9 cellular contexts compared by ENCODE assay signal in genomic region chr1:45643341-45643740, GRCh38.
"Had no signal": no experiment of that assay in that cellular context is flagged by ENCODE, and none has a peak within 500 bp of the region (broad histone marks: within the 10 kb centered on the region; RNA-seq: fewer than 3 reads in every experiment).

No MANE protein-coding gene starts in this region.

- H3K4me3 ChIP-seq: cardiac muscle cell, SK-N-MC had no signal

- ATAC-seq: activated T-cell treated with anti-CD3 and anti-CD28 coated beads, Interleukin-2, amount 50 U/mL, for 4 hours had no signal

- H3K27ac Mint-ChIP-seq: activated naive CD8-positive, alpha-beta T cell treated with anti-CD3 and anti-CD28 coated beads, Interleukin-2, amount 10 ng/mL, durations not matched to agents 7 days and 5 days had no signal

- H3K27me3 ChIP-seq: cardiac muscle cell had no signal

- H3K4me3 Mint-ChIP-seq: activated naive CD8-positive, alpha-beta T cell treated with anti-CD3 and anti-CD28 coated beads, Interleukin-2, amount 10 ng/mL, durations not matched to agents 7 days and 5 days; activated T-cell treated with anti-CD3 and anti-CD28 coated beads, Interleukin-2, amount 50 U/mL, for 4 hours had no signal

- H3K27me3 Mint-ChIP-seq: activated naive CD8-positive, alpha-beta T cell treated with anti-CD3 and anti-CD28 coated beads, Interleukin-2, amount 10 ng/mL, durations not matched to agents 7 days and 5 days had no signal

- DNase-seq: activated gamma-delta T cell treated with Interleukin-2 at 50 U/mL for 16 hours; activated naive CD8-positive, alpha-beta T cell treated with anti-CD3 and anti-CD28 coated beads, Interleukin-2, amount 10 ng/mL, durations not matched to agents 7 days and 5 days; activated T-cell treated with anti-CD3 and anti-CD28 coated beads, Interleukin-2, amount 50 U/mL, for 4 hours; aorta; effector CD4-positive, alpha-beta T cell; islet precursor cell; mesendoderm had no signal

- H3K9me3 Mint-ChIP-seq: activated naive CD8-positive, alpha-beta T cell treated with anti-CD3 and anti-CD28 coated beads, Interleukin-2, amount 10 ng/mL, durations not matched to agents 7 days and 5 days; activated T-cell treated with anti-CD3 and anti-CD28 coated beads, Interleukin-2, amount 50 U/mL, for 4 hours had no signal

- H3K27ac ChIP-seq: SK-N-MC had no signal
